32 cellular contexts compared by ENCODE assay signal in the genomic region with DNA sequence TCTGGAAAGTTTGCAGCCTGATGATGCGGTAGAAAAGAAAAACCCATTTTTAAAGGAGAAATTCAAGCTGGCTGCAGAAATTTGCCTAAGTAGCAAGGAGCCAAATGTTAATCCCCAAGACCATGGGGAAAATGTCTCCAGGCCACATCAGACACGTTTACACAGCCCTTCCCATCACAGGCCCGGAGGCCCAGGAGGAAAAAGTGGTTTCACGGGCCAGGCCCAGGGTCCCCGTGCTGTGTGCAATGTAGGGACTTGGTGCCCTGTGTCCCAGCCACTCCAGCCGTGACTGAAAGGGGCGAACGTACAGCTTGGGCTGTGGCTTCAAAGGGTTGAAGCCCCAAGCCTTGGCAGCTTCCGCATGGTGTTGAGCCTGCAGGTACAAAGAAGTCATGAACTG. TPM values are rescaled to one million over a fixed set of nuclear protein-coding genes. Genes with fewer than 3 reads are reported as not detected.
"Had no signal": no experiment of that assay in that cellular context is flagged by ENCODE, and none has a peak within 500 bp of the region (broad histone marks: within the 10 kb centered on the region; RNA-seq: fewer than 3 reads in every experiment).

No MANE protein-coding gene starts in this region.

- H3K27me3 ChIP-seq: neural progenitor cell, ovary, spleen, suprapubic skin, testis, tibial nerve, upper lobe of left lung, vagina had no signal

- H3K27ac Mint-ChIP-seq: natural killer cell; nephron; neural progenitor cell; stimulated activated memory B cell treated with anti-CD40 and anti-IgM and Interleukin-4, amounts not matched to agents 10 μg/mL and 1 μg/mL and 100 μg/mL, for 72 hours; stimulated activated naive CD8-positive, alpha-beta T cell treated with anti-CD3 and anti-CD28 coated beads, Interleukin-15, amount 100 ng/mL, for 72 hours had no signal

- H3K9ac ChIP-seq: neural progenitor cell, parathyroid adenoma had no signal

- H3K9me3 ChIP-seq: ovary, psoas muscle, suprapubic skin, testis, tibial nerve, upper lobe of left lung, vagina had no signal

- DNase-seq: natural killer cell; occipital lobe; ovary; posterior cingulate gyrus; psoas muscle; right cardiac atrium; spleen; stimulated activated CD4-positive, alpha-beta T cell treated with anti-CD3 and anti-CD28 coated beads, Interleukin-12 subunit alpha, Interleukin-12 subunit beta, amount 100 ng/mL, for 4 hours; stimulated activated CD4-positive, alpha-beta T cell treated with anti-CD3 and anti-CD28 coated beads, Interleukin-1b, Interleukin-23, amount 100 ng/mL, for 48 hours; stimulated activated CD4-positive, alpha-beta T cell treated with anti-CD3 and anti-CD28 coated beads, Interleukin-4, amount 100 ng/mL, for 1 hour; stimulated activated CD4-positive, alpha-beta T cell treated with anti-CD3 and anti-CD28 coated beads, Interleukin-4, amount 100 ng/mL, for 4 hours; stimulated activated CD8-positive, alpha-beta memory T cell treated with anti-CD3 and anti-CD28 coated beads, Interleukin-4, amount 100 ng/mL, for 48 hours; stimulated activated naive CD4-positive, alpha-beta T cell; stimulated activated naive CD8-positive, alpha-beta T cell treated with anti-CD3 and anti-CD28 coated beads, Interleukin-15, amount 100 ng/mL, for 72 hours; stimulated activated naive CD8-positive, alpha-beta T cell treated with anti-CD3 and anti-CD28 coated beads, Interleukin-15, Interleukin-2, amounts not matched to agents 100 U/mL and 50 U/mL, for 24 hours; substantia nigra; testis; trophoblast cell; upper lobe of left lung had no signal

- ATAC-seq: natural killer cell; psoas muscle; right cardiac atrium; sciatic nerve; stimulated activated memory B cell treated with anti-CD40 and anti-IgM and Interleukin-4, amounts not matched to agents 10 μg/mL and 1 μg/mL and 100 μg/mL, for 72 hours; stimulated activated naive CD8-positive, alpha-beta T cell treated with anti-CD3 and anti-CD28 coated beads, Interleukin-15, amount 100 ng/mL, for 72 hours; stimulated activated naive CD8-positive, alpha-beta T cell treated with anti-CD3 and anti-CD28 coated beads, Interleukin-15, Interleukin-2, amounts not matched to agents 100 U/mL and 50 U/mL, for 24 hours had no signal

- FAIRE-seq: urothelium cell line had no signal

- H3K4me3 ChIP-seq: neural progenitor cell, ovary, psoas muscle, skin epidermis, smooth muscle cell, spleen, suprapubic skin, testis, tibial nerve, upper lobe of left lung, vagina had no signal

- H3K4me3 Mint-ChIP-seq: natural killer cell; nephron; neural progenitor cell; stimulated activated memory B cell treated with anti-CD40 and anti-IgM and Interleukin-4, amounts not matched to agents 10 μg/mL and 1 μg/mL and 100 μg/mL, for 72 hours; stimulated activated naive CD8-positive, alpha-beta T cell treated with anti-CD3 and anti-CD28 coated beads, Interleukin-15, amount 100 ng/mL, for 72 hours had no signal

- H2AFZ ChIP-seq: neural progenitor cell, parathyroid adenoma had no signal

- H3K4me1 ChIP-seq: neural progenitor cell, parathyroid adenoma, psoas muscle, spleen, suprapubic skin, testis, tibial nerve, upper lobe of left lung, vagina had no signal

- H3K36me3 Mint-ChIP-seq: natural killer cell; stimulated activated memory B cell treated with anti-CD40 and anti-IgM and Interleukin-4, amounts not matched to agents 10 μg/mL and 1 μg/mL and 100 μg/mL, for 72 hours had no signal

- H3K27me3 Mint-ChIP-seq: progenitor cell of endocrine pancreas had no signal

- H3K79me2 ChIP-seq: parathyroid adenoma had no signal

- H3K4me2 ChIP-seq: neural progenitor cell, smooth muscle cell had no signal

- H3K36me3 ChIP-seq: neural progenitor cell, ovary, spleen, suprapubic skin, tibial nerve, upper lobe of left lung, vagina had no signal

- H3K27ac ChIP-seq: neural progenitor cell, ovary, parathyroid adenoma, psoas muscle, skin epidermis, spleen, suprapubic skin, testis, tibial nerve, upper lobe of left lung, vagina had no signal

- H3K4me1 Mint-ChIP-seq: natural killer cell; nephron; neural progenitor cell; stimulated activated memory B cell treated with anti-CD40 and anti-IgM and Interleukin-4, amounts not matched to agents 10 μg/mL and 1 μg/mL and 100 μg/mL, for 72 hours; stimulated activated naive CD8-positive, alpha-beta T cell treated with anti-CD3 and anti-CD28 coated beads, Interleukin-15, amount 100 ng/mL, for 72 hours had no signal

RNA-seq across cellular contexts. Expression of a gene that starts 55.8 kb away (rescaled TPM):
- polyA plus RNA-seq: neural cell had no signal
